ENCODE assay signal across 18 cellular contexts in the genomic region with DNA sequence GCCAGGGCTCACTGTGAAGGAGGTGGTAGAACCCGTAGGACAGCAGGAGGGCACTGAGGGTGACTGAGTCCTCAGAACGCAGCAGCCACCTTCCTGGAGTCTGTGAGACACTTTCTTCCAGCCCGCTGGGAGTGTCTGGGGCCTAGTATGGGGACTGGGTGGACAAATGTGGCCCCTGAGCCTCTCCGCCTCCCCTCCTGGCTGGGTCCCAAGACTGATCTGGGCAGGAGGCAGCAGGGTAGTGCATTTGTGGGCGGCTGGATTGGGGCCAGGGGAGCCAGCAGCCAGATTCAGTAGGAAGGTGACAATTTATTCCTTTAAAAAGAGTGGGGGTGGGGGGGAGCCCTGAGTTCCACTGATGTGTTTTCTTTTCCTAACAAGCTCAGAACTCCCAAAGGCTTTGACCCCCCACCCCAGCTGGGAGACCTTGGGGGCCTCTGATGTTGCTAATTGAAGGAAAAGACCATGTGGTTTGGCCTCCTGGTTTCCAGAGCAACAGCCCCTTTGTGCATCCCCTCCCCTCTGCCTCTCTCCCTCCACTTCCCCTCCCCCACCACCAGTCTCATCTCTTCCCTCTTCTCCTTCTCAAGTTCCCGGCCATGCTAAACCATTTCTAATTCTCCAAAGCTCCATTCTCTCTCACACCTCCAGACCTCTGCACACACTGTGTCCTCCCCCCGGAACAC. TPM values are rescaled to one million over a fixed set of nuclear protein-coding genes. Genes with fewer than 3 reads are reported as not detected.
DNase-seq lines count a peak whose midpoint lies in the region; TF ChIP-seq lines count a peak whose summit lies in the region.
"Had no signal": no experiment of that assay in that cellular context is flagged by ENCODE, and none has a peak within 500 bp of the region (broad histone marks: within the 10 kb centered on the region; RNA-seq: fewer than 3 reads in every experiment).

No MANE protein-coding gene starts in this region.

- WGBS in suprapubic skin = 49% methylated on average over 4 of the region's 7 CpGs

- H3K9ac ChIP-seq in NT2/D1 (ENCODE audit: insufficient read length, low read depth) = peak overlapping the region; percentile 5
- H3K9ac ChIP-seq in iPS-15b (ENCODE audit: low read depth, low read length) = peak overlapping the region; percentile 27
- H3K9ac ChIP-seq: KMS-11 had no signal

- H3K27me3 Mint-ChIP-seq in type B pancreatic cell = peaks cover 12% of the 10 kb centered on the region

- H3K9me3 ChIP-seq in NT2/D1 (ENCODE audit: insufficient read depth, low read length) = no peaks in the 10 kb centered on the region
- no peaks in the 10 kb centered on the region for H3K9me3 ChIP-seq in iPS-15b (ENCODE audit: control insufficient read depth, insufficient read depth, low read length)
- H3K9me3 ChIP-seq in suprapubic skin = no peaks in the 10 kb centered on the region
- H3K9me3 ChIP-seq: psoas muscle had no signal

- no peaks in the 10 kb centered on the region for H3K36me3 Mint-ChIP-seq in type B pancreatic cell
- H3K36me3 Mint-ChIP-seq: activated naive CD8-positive, alpha-beta T cell treated with anti-CD3 and anti-CD28 coated beads for 36 hours; CD14-positive monocyte had no signal

- no peaks in the 10 kb centered on the region for H3K9me3 Mint-ChIP-seq in type B pancreatic cell
- H3K9me3 Mint-ChIP-seq: CD14-positive monocyte had no signal

- DNase-seq in NCI-H1092 treated with DMSO at 0.1 percent for 48 hours (lab: John Stamatoyannopoulos, UW) (peak; percentile 51), NCI-H1092 (lab: John Stamatoyannopoulos, UW) (no peak), NT2/D1 (ENCODE audit: low read depth, low spot score) (no peak), retinal pigment epithelial cell (ENCODE audit: low read depth) (peak; percentile 50), suprapubic skin (ENCODE audit: low spot score in 2 of 2) (no peak), type B pancreatic cell (ENCODE audit: extremely low spot score, unreplicated experiment) (no peak)
- no peak for DNase-seq in activated CD4-positive, alpha-beta T cell treated with anti-CD3 and anti-CD28 coated beads for 4 hours
- DNase-seq: activated naive CD8-positive, alpha-beta T cell treated with anti-CD3 and anti-CD28 coated beads for 36 hours; activated T-cell treated with anti-CD3 and anti-CD28 coated beads, Interleukin-2, amount 50 U/mL, for 24 hours; psoas muscle; stimulated activated naive CD4-positive, alpha-beta T cell treated with Interleukin-2 at 50 U/mL for 16 hours had no signal

- no peak for TF ChIP-seq POLR2A in suprapubic skin (IDR thresholded peaks at IDR 0.05)

- TF ChIP-seq CTCF in retinal pigment epithelial cell (conservative IDR thresholded peaks at IDR 0.05; ENCODE audit: low read depth, low read length) = no peak
- no peak for TF ChIP-seq CTCF in suprapubic skin (IDR thresholded peaks at IDR 0.05)
- TF ChIP-seq CTCF in type B pancreatic cell (conservative IDR thresholded peaks at IDR 0.05) = no peak

- H3K4me3 Mint-ChIP-seq in type B pancreatic cell = no peak overlapping the region
- H3K4me3 Mint-ChIP-seq: activated naive CD8-positive, alpha-beta T cell treated with anti-CD3 and anti-CD28 coated beads for 36 hours; activated T-cell treated with anti-CD3 and anti-CD28 coated beads, Interleukin-2, amount 50 U/mL, for 24 hours had no signal

- H3K27ac Mint-ChIP-seq in type B pancreatic cell = no peak overlapping the region
- H3K27ac Mint-ChIP-seq: activated naive CD8-positive, alpha-beta T cell treated with anti-CD3 and anti-CD28 coated beads for 36 hours; activated T-cell treated with anti-CD3 and anti-CD28 coated beads, Interleukin-2, amount 50 U/mL, for 24 hours had no signal

- H3K4me1 Mint-ChIP-seq in type B pancreatic cell (ENCODE audit: unreplicated experiment) = peaks cover 25% of the 10 kb centered on the region

- H3K27ac ChIP-seq in suprapubic skin = no peak overlapping the region
- H3K27ac ChIP-seq: cardiac muscle cell, HL-60, KMS-11, psoas muscle had no signal

- H3K36me3 ChIP-seq in NT2/D1 (ENCODE audit: insufficient read depth, insufficient read length, low read length) = no peaks in the 10 kb centered on the region
- no peaks in the 10 kb centered on the region for H3K36me3 ChIP-seq in iPS-15b (ENCODE audit: control insufficient read depth, insufficient read depth, low read length)
- H3K36me3 ChIP-seq in suprapubic skin = no peaks in the 10 kb centered on the region
- H3K36me3 ChIP-seq: cardiac muscle cell had no signal

- H3K4me3 ChIP-seq in NT2/D1 (ENCODE audit: insufficient read length, low read depth) (no peak overlapping the region), iPS-15b (ENCODE audit: low read depth, low read length) (no peak overlapping the region), retinal pigment epithelial cell (ENCODE audit: low read length) (no peak overlapping the region), suprapubic skin (no peak overlapping the region)
- H3K4me3 ChIP-seq: cardiac muscle cell, psoas muscle had no signal

- TF ChIP-seq EP300 in suprapubic skin (IDR thresholded peaks at IDR 0.05) = no peak

- H3K27me3 ChIP-seq in NT2/D1 (ENCODE audit: insufficient read depth, insufficient read length) = no peaks in the 10 kb centered on the region
- no peaks in the 10 kb centered on the region for H3K27me3 ChIP-seq in iPS-15b (ENCODE audit: control insufficient read depth, insufficient read depth, low read length)
- peaks cover 7% of the 10 kb centered on the region for H3K27me3 ChIP-seq in suprapubic skin
- H3K27me3 ChIP-seq: cardiac muscle cell had no signal

- H3K4me1 ChIP-seq in NT2/D1 (ENCODE audit: insufficient read depth, insufficient read length) (peaks cover 22% of the 10 kb centered on the region), iPS-15b (ENCODE audit: control insufficient read depth, insufficient read depth, low read length) (peaks cover 33% of the 10 kb centered on the region), suprapubic skin (no peaks in the 10 kb centered on the region)
- H3K4me1 ChIP-seq: psoas muscle had no signal

RNA-seq across cellular contexts. Expression of gene CLEC19A, which starts 4.4 kb away (rescaled TPM):
- total RNA-seq in suprapubic skin (not detected), type B pancreatic cell (ENCODE audit: low replicate concordance) (not detected in 2 replicates)
- total RNA-seq: activated naive CD8-positive, alpha-beta T cell treated with anti-CD3 and anti-CD28 coated beads for 36 hours; cardiac muscle cell; liver; psoas muscle; urinary bladder had no signal

Comparison
In these comparisons a context has a peak if more than half of its experiments do, and no peak if none do; other contexts are left out.
1. DNase-seq: peak in NCI-H1092 treated with DMSO at 0.1 percent for 48 hours (single experiment) and retinal pigment epithelial cell (single experiment); none in NCI-H1092 (single experiment), NT2/D1 (single experiment), activated CD4-positive, alpha-beta T cell treated with anti-CD3 and anti-CD28 coated beads for 4 hours (0 of 2), suprapubic skin (0 of 2) and type B pancreatic cell (single experiment).